In the genomic region with DNA sequence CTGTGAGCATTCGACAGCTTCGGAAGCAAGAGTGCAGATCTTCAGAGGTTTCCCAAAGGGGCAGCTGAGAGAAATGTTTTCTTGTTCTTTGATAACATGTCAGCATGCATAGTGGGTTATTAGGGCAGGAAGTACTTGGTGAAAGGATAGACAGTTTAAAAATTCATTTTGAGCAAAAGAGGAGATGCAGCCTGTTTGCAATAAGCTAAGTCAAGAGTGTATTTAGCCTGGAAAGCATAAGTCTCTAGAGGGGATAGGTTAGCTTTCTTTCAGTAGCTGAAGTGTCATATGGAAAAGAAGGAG, we compare ENCODE assay signal across 38 cellular contexts. TPM values are rescaled to one million over a fixed set of nuclear protein-coding genes. Genes with fewer than 3 reads are reported as not detected.
"Had no signal": no experiment of that assay in that cellular context is flagged by ENCODE, and none has a peak within 500 bp of the region (broad histone marks: within the 10 kb centered on the region; RNA-seq: fewer than 3 reads in every experiment).

No MANE protein-coding gene starts in this region.

- ATAC-seq: activated naive CD4-positive, alpha-beta T cell treated with anti-CD3 and anti-CD28 coated beads, Interleukin-2, amount 50 U/mL, for 72 hours; activated naive CD8-positive, alpha-beta T cell treated with anti-CD3 and anti-CD28 coated beads, Interleukin-2, amount 50 U/mL, for 24 hours; activated T-cell treated with anti-CD3 and anti-CD28 coated beads, Interleukin-2, amount 50 U/mL, for 4 hours; activated T-cell treated with anti-CD3 and anti-CD28 coated beads, Interleukin-2, amount 50 U/mL, for 72 hours; activated T-helper 17 cell treated with anti-CD3 and anti-CD28 coated beads, Interleukin-2, amount 50 U/mL, for 72 hours; body of pancreas had no signal

- H3K27ac ChIP-seq: adrenal gland, ascending aorta, body of pancreas, brain microvascular endothelial cell, breast epithelium, cardiac muscle cell had no signal

- H3K36me3 ChIP-seq: adrenal gland, ascending aorta, brain microvascular endothelial cell, breast epithelium, cardiac muscle cell had no signal

- H3K9me3 ChIP-seq: adrenal gland, ascending aorta, body of pancreas, breast epithelium had no signal

- H3K4me1 ChIP-seq: adrenal gland, ascending aorta, body of pancreas, breast epithelium had no signal

- FAIRE-seq: astrocyte, bronchial epithelial cell had no signal

- H3K4me3 ChIP-seq: adrenal gland, ascending aorta, body of pancreas, breast epithelium, cardiac muscle cell had no signal

- DNase-seq: activated effector memory CD4-positive, alpha-beta T cell treated with anti-CD3 and anti-CD28 coated beads, Interleukin-2, amount 50 U/mL, for 16 hours; activated effector memory CD4-positive, alpha-beta T cell treated with Interleukin-2 at 50 U/mL for 16 hours; activated gamma-delta T cell; activated gamma-delta T cell treated with Interleukin-2 at 50 U/mL for 16 hours; activated naive CD4-positive, alpha-beta T cell; activated naive CD4-positive, alpha-beta T cell treated with anti-CD3 and anti-CD28 coated beads for 36 hours; activated naive CD4-positive, alpha-beta T cell treated with anti-CD3 and anti-CD28 coated beads, Interleukin-2, amount 10 ng/mL, durations not matched to agents 7 days and 5 days; activated naive CD4-positive, alpha-beta T cell treated with anti-CD3 and anti-CD28 coated beads, Interleukin-2, amount 50 U/mL, for 16 hours; activated naive CD4-positive, alpha-beta T cell treated with Interleukin-2 at 50 U/mL for 16 hours; activated naive CD8-positive, alpha-beta T cell treated with anti-CD3 and anti-CD28 coated beads for 36 hours; activated naive CD8-positive, alpha-beta T cell treated with anti-CD3 and anti-CD28 coated beads, Interleukin-2, amount 10 ng/mL, durations not matched to agents 7 days and 5 days; activated naive CD8-positive, alpha-beta T cell treated with anti-CD3 and anti-CD28 coated beads, Interleukin-2, amount 50 U/mL, for 24 hours; activated T-cell treated with anti-CD3 and anti-CD28 coated beads, Interleukin-2, amount 50 U/mL, for 1 hour; activated T-cell treated with anti-CD3 and anti-CD28 coated beads, Interleukin-2, amount 50 U/mL, for 24 hours; activated T-cell treated with anti-CD3 and anti-CD28 coated beads, Interleukin-2, amount 50 U/mL, for 4 hours; activated T-cell treated with anti-CD3 and anti-CD28 coated beads, Interleukin-2, amount 50 U/mL, for 48 hours; activated T-cell treated with anti-CD3 and anti-CD28 coated beads, Interleukin-2, amount 50 U/mL, for 72 hours; adrenal gland; amniotic stem cell; amygdala; anterior cingulate cortex; aorta; body of pancreas; brain microvascular endothelial cell; caudate nucleus; central memory CD4-positive, alpha-beta T cell; cerebellar nuclear complex had no signal

- H3K27me3 ChIP-seq: adrenal gland, ascending aorta, body of pancreas, breast epithelium had no signal

RNA-seq across cellular contexts. Expression of a gene that starts 7.4 kb away (rescaled TPM):
- total RNA-seq: activated naive CD4-positive, alpha-beta T cell treated with anti-CD3 and anti-CD28 coated beads for 36 hours; activated naive CD4-positive, alpha-beta T cell treated with anti-CD3 and anti-CD28 coated beads, Interleukin-2, amount 50 U/mL, for 72 hours; activated naive CD8-positive, alpha-beta T cell treated with anti-CD3 and anti-CD28 coated beads for 36 hours; activated naive CD8-positive, alpha-beta T cell treated with anti-CD3 and anti-CD28 coated beads, Interleukin-2, amount 10 ng/mL, durations not matched to agents 7 days and 5 days; activated T-cell treated with anti-CD3 and anti-CD28 coated beads, Interleukin-2, amount 50 U/mL, for 4 hours; activated T-cell treated with anti-CD3 and anti-CD28 coated beads, Interleukin-2, amount 50 U/mL, for 72 hours; activated T-helper 1 cell treated with anti-CD3 and anti-CD28 coated beads, Interleukin-12 subunit alpha, Interleukin-12 subunit beta, Interleukin-2, Interleukin-4 antibody, amounts not matched to agents 30 ng/mL and 10 ng/mL and 1 ng/mL, durations not matched to agents 14 hours and 24 hours and 36 hours; activated T-helper 17 cell treated with anti-CD3 and anti-CD28 coated beads, Interleukin-2, amount 50 U/mL, for 72 hours; activated T-helper 2 cell treated with anti-CD3 and anti-CD28 coated beads, Interferon-gamma antibody, Interleukin-2, Interleukin-4, amounts not matched to agents 10 μg/mL and 5 μg/mL and 100 μg/mL, durations not matched to agents 14 hours and 24 hours and 36 hours; aorta; ascending aorta; cardiac septum; chondrocyte had no signal
- polyA plus RNA-seq: aorta, cardiac muscle cell had no signal
